ENCODE assay signal across 14 cellular contexts in genomic region chr1:53539226-53539625, GRCh38.
DNase-seq lines count a peak whose midpoint lies in the region; ATAC-seq, FAIRE-seq and TF ChIP-seq lines count a peak whose summit lies in the region.
"Had no signal": no experiment of that assay in that cellular context is flagged by ENCODE, and none has a peak within 500 bp of the region (broad histone marks: within the 10 kb centered on the region; RNA-seq: fewer than 3 reads in every experiment).

No MANE protein-coding gene starts in this region.

- TF ChIP-seq POLR2A in K562 (conservative IDR thresholded peaks at IDR 0.05) = no peak
- no peak for TF ChIP-seq POLR2A in body of pancreas (IDR thresholded peaks at IDR 0.05)

- H2BK120ac ChIP-seq in mesenchymal stem cell (ENCODE audit: low read depth, low read length) = no peak overlapping the region

- H3K79me1 ChIP-seq in mesenchymal stem cell (replicated peaks; ENCODE audit: low read length, poor library complexity, severe bottlenecking) = peaks cover 36% of the 10 kb centered on the region

- no peak overlapping the region for H4K8ac ChIP-seq in mesenchymal stem cell (ENCODE audit: low read length)

- H3K27ac ChIP-seq in K562 (ENCODE audit: extremely low read depth, low read depth, low read length) (no peak overlapping the region), mesenchymal stem cell (ENCODE audit: low read length, poor library complexity, severe bottlenecking) (no peak overlapping the region), dorsolateral prefrontal cortex (no peak overlapping the region), body of pancreas (no peak overlapping the region)

- FAIRE-seq in HTR-8/SVneo (lab: Jason Lieb, UNC) = peak; percentile 86
- peak; percentile 26 for FAIRE-seq in K562 (lab: Jason Lieb, UNC)
- FAIRE-seq: A549, GM19239 had no signal

- H3K4me2 ChIP-seq in K562 (ENCODE audit: insufficient read depth, low read length) (no peak overlapping the region), mesenchymal stem cell (ENCODE audit: low read length, poor library complexity, severe bottlenecking) (no peak overlapping the region)
- H3K4me2 ChIP-seq: A549 had no signal

- DNase-seq in HTR-8/SVneo (ENCODE audit: insufficient read length, low spot score) = no peak
- no peak for DNase-seq in K562 (ENCODE audit: extremely low read depth in 1 of 4, low spot score in 3 of 4)
- no peak for DNase-seq in mesenchymal stem cell
- no peak for DNase-seq in dorsolateral prefrontal cortex
- DNase-seq in endothelial cell (ENCODE audit: low spot score) = no peak
- DNase-seq in body of pancreas = no peak
- DNase-seq: Caco-2, DND-41, GDM1, H7 had no signal

- H3K27me3 Mint-ChIP-seq in endothelial cell (ENCODE audit: unreplicated experiment) = no peaks in the 10 kb centered on the region

- no peak for TF ChIP-seq CTCF in K562 (IDR thresholded peaks at IDR 0.05 in 2 of 3, conservative IDR thresholded peaks at IDR 0.05 in 1 of 3; ENCODE audit: insufficient read depth in 2 of 3, low read depth in 1 of 3, low read length in 3 of 3)
- TF ChIP-seq CTCF in dorsolateral prefrontal cortex (IDR thresholded peaks at IDR 0.05 in 54 of 56, conservative IDR thresholded peaks at IDR 0.05 in 2 of 56; ENCODE audit: low read depth in 1 of 56, partially characterized antibody in 56 of 56) = no peak
- no peak for TF ChIP-seq CTCF in endothelial cell (IDR thresholded peaks at IDR 0.05; ENCODE audit: unreplicated experiment)
- TF ChIP-seq CTCF in body of pancreas (IDR thresholded peaks at IDR 0.05) = no peak

- H3K23ac ChIP-seq in mesenchymal stem cell (ENCODE audit: low read length in 2 of 2) = no peak overlapping the region

- H2BK15ac ChIP-seq in mesenchymal stem cell (ENCODE audit: low read depth, poor library complexity, severe bottlenecking) = no peak overlapping the region

- no peaks in the 10 kb centered on the region for H3K79me2 ChIP-seq in K562 (ENCODE audit: control insufficient read depth, insufficient read depth, low read length)

- no peak overlapping the region for H4K91ac ChIP-seq in mesenchymal stem cell (ENCODE audit: low read length)

- peak overlapping the region in 1 of 2 experiments; percentile 53 for H3K14ac ChIP-seq in mesenchymal stem cell (ENCODE audit: low read length in 2 of 2)

- H3K9me3 ChIP-seq in K562 (replicated peaks; ENCODE audit: control insufficient read depth, insufficient read depth, low read depth, low read length) (no peaks in the 10 kb centered on the region), mesenchymal stem cell (ENCODE audit: control insufficient read depth, low read length) (no peaks in the 10 kb centered on the region), body of pancreas (no peaks in the 10 kb centered on the region)
- H3K9me3 ChIP-seq: A549, Caco-2 had no signal

- H3K4me1 ChIP-seq in K562 (replicated peaks in 1 of 2; ENCODE audit: control insufficient read depth in 2 of 2, insufficient read depth in 2 of 2, low read length in 2 of 2) (no peaks in the 10 kb centered on the region), mesenchymal stem cell (ENCODE audit: control insufficient read depth, insufficient read depth, low read depth, low read length) (peaks cover 65% of the 10 kb centered on the region), body of pancreas (peaks cover 14% of the 10 kb centered on the region)
- H3K4me1 ChIP-seq: Caco-2 had no signal

- no peaks in the 10 kb centered on the region for H3K4me1 Mint-ChIP-seq in endothelial cell (ENCODE audit: unreplicated experiment)
- H3K4me1 Mint-ChIP-seq: CD14-positive monocyte had no signal

- H2BK12ac ChIP-seq in mesenchymal stem cell (ENCODE audit: low read length in 2 of 2) = peak overlapping the region in 1 of 2 experiments; percentile 29

- POLR2A ChIA-PET in K562 (lab: Yijun Ruan, JAX) = no interaction called here

- ATAC-seq in K562 (no peak), body of pancreas (no peak)
- ATAC-seq: A549; CD8-positive, alpha-beta T cell had no signal

- H3K4me3 Mint-ChIP-seq in endothelial cell (ENCODE audit: unreplicated experiment) = no peak overlapping the region
- H3K4me3 Mint-ChIP-seq: CD14-positive monocyte; CD8-positive, alpha-beta T cell had no signal

- 3% methylated on average over 2 of the region's 2 CpGs for WGBS in K562 (ENCODE audit: insufficient coverage, low coverage, missing lambda C conversion rate)
- WGBS in mesenchymal stem cell = 81% methylated on average over 2 of the region's 2 CpGs
- WGBS in body of pancreas, 2 donors = 58 to 70% methylated on average over 2 of the region's 2 CpGs

- no peak overlapping the region for H2BK5ac ChIP-seq in mesenchymal stem cell (ENCODE audit: low read depth, low read length, poor library complexity, severe bottlenecking)

- H3K9me3 Mint-ChIP-seq in endothelial cell (ENCODE audit: unreplicated experiment) = no peaks in the 10 kb centered on the region
- H3K9me3 Mint-ChIP-seq: CD14-positive monocyte; CD8-positive, alpha-beta T cell had no signal

- no peaks in the 10 kb centered on the region for H3K36me3 ChIP-seq in K562 (ENCODE audit: control insufficient read depth, insufficient read depth, low read length)
- H3K36me3 ChIP-seq in mesenchymal stem cell (ENCODE audit: control insufficient read depth in 1 of 2, insufficient read depth in 2 of 2, low read depth in 1 of 2, low read length in 2 of 2) = peaks cover 0 to 15% of the 10 kb centered on the region in 2 experiments
- no peaks in the 10 kb centered on the region for H3K36me3 ChIP-seq in body of pancreas (replicated peaks in 1 of 2; ENCODE audit: insufficient read depth in 1 of 2, low read depth in 2 of 2)

- intact Hi-C loops in K562 (cut with micrococcal nuclease) (no loop called here), dorsolateral prefrontal cortex (cut with DNase I) (no loop called here), body of pancreas (cut with DNase I) (no loop called here)

- no peak overlapping the region for H3K18ac ChIP-seq in mesenchymal stem cell (ENCODE audit: low read depth in 1 of 2, low read length in 2 of 2)

- H4K20me1 ChIP-seq in K562 (replicated peaks; ENCODE audit: control insufficient read depth, insufficient read depth, low read length) = peaks cover 15% of the 10 kb centered on the region

- no TSS peak for BruUV-seq in K562 (replicated peaks; lab: Mats Ljungman, UMichigan)

- peak overlapping the region; percentile 18 for H2AK5ac ChIP-seq in mesenchymal stem cell (ENCODE audit: low read length, severe bottlenecking)

- in situ Hi-C loops in K562 (cut with MboI) = no loop called here

- H2AFZ ChIP-seq in K562 (ENCODE audit: low read depth, low read length) = no peak overlapping the region
- H2AFZ ChIP-seq in mesenchymal stem cell (ENCODE audit: low read depth, low read length) = no peak overlapping the region

- H3K9ac ChIP-seq in K562 (ENCODE audit: insufficient read depth in 1 of 2, low read depth in 2 of 2, low read length in 2 of 2) (no peak overlapping the region), mesenchymal stem cell (ENCODE audit: low read length) (no peak overlapping the region)

- CTCF ChIA-PET in K562 (lab: Yijun Ruan, JAX; ENCODE audit: low intra/inter-chr PET ratio) = no interaction called here

- TF ChIP-seq RAD21 in K562 (CRISPR knock-in tag; conservative IDR thresholded peaks at IDR 0.05 in 1 of 2, IDR thresholded peaks at IDR 0.05 in 1 of 2) = no peak

- H3K36me3 Mint-ChIP-seq in endothelial cell (ENCODE audit: low read depth, unreplicated experiment) = no peaks in the 10 kb centered on the region
- H3K36me3 Mint-ChIP-seq: CD14-positive monocyte; CD8-positive, alpha-beta T cell had no signal

- H3K9me1 ChIP-seq in K562 (ENCODE audit: control insufficient read depth, insufficient read depth, low read length) = no peaks in the 10 kb centered on the region

- H3K27ac Mint-ChIP-seq in endothelial cell (ENCODE audit: unreplicated experiment) = no peak overlapping the region
- H3K27ac Mint-ChIP-seq: CD14-positive monocyte; CD8-positive, alpha-beta T cell had no signal

- TF ChIP-seq EP300 in K562 (IDR thresholded peaks at IDR 0.05; ENCODE audit: low read length) = no peak

- no peak overlapping the region for H3K4ac ChIP-seq in mesenchymal stem cell (ENCODE audit: low read depth in 1 of 2, low read length in 2 of 2)

- H3K27me3 ChIP-seq in K562 (ENCODE audit: control insufficient read depth in 2 of 2, insufficient read depth in 2 of 2, low read length in 2 of 2) = peaks cover 20 to 79% of the 10 kb centered on the region in 2 experiments
- H3K27me3 ChIP-seq in mesenchymal stem cell (ENCODE audit: control insufficient read depth in 1 of 2, insufficient read depth in 1 of 2, low read length in 2 of 2) = peaks cover 0 to 34% of the 10 kb centered on the region in 2 experiments
- H3K27me3 ChIP-seq in dorsolateral prefrontal cortex = no peaks in the 10 kb centered on the region
- no peaks in the 10 kb centered on the region for H3K27me3 ChIP-seq in body of pancreas

- H3K4me3 ChIP-seq in K562 (no peak overlapping the region), mesenchymal stem cell (ENCODE audit: insufficient read depth in 1 of 2, low read depth in 1 of 2, low read length in 2 of 2) (no peak overlapping the region), dorsolateral prefrontal cortex (no peak overlapping the region), body of pancreas (no peak overlapping the region)
- H3K4me3 ChIP-seq: A549 had no signal

TF ChIP-seq in K562, 482 proteins besides CTCF, POLR2A, EP300 and RAD21 (continues in another document):
- TF ChIP-seq POU5F1 (IDR thresholded peaks at IDR 0.05; ENCODE audit: borderline replicate concordance, low read depth, low read length, partially characterized antibody) (no peak), ETV6 (IDR thresholded peaks at IDR 0.05; ENCODE audit: borderline replicate concordance in 1 of 2, low read depth in 2 of 2, low read length in 1 of 2) (no peak), ETV6 (CRISPR knock-in tag; IDR thresholded peaks at IDR 0.05; ENCODE audit: borderline replicate concordance) (no peak), HIVEP1 (CRISPR knock-in tag; IDR thresholded peaks at IDR 0.05) (no peak), NR2F6 (CRISPR knock-in tag; IDR thresholded peaks at IDR 0.05) (no peak), MLLT1 (IDR thresholded peaks at IDR 0.05) (0 out of 4 replicates have a peak, but pooled peaks of 1 of the 2 experiments have one; percentile 19), ZNF589 (CRISPR knock-in tag; IDR thresholded peaks at IDR 0.05; ENCODE audit: low read depth) (no peak), RAD51 (IDR thresholded peaks at IDR 0.05; ENCODE audit: borderline replicate concordance, low read depth) (no peak), ZNF444 (CRISPR knock-in tag; IDR thresholded peaks at IDR 0.05) (no peak)
